Comparison of ENCODE assay signal across 32 cellular contexts in genomic region chr19:39871362-39871761, GRCh38.
"Had no signal": no experiment of that assay in that cellular context is flagged by ENCODE, and none has a peak within 500 bp of the region (broad histone marks: within the 10 kb centered on the region; RNA-seq: fewer than 3 reads in every experiment).

No MANE protein-coding gene starts in this region.

- H3K27me3 Mint-ChIP-seq: activated B cell treated with CpG ODN at 0.5 μM for 24 hours; activated CD4-positive, alpha-beta memory T cell treated with anti-CD3 and anti-CD28 coated beads for 36 hours; activated CD4-positive, alpha-beta T cell treated with anti-CD3 and anti-CD28 coated beads, Interleukin-2, amount 10 ng/mL, durations not matched to agents 24 days and 14 days; activated CD8-positive, alpha-beta T cell treated with anti-CD3 and anti-CD28 coated beads for 36 hours; activated naive CD8-positive, alpha-beta T cell treated with anti-CD3 and anti-CD28 coated beads for 36 hours; activated T-helper 17 cell treated with anti-CD3 and anti-CD28 coated beads, Interleukin-2, amount 50 U/mL, for 72 hours; central memory CD8-positive, alpha-beta T cell had no signal

- H3K27ac Mint-ChIP-seq: activated B cell treated with CpG ODN at 0.5 μM for 24 hours; activated CD4-positive, alpha-beta memory T cell treated with anti-CD3 and anti-CD28 coated beads for 36 hours; activated CD4-positive, alpha-beta T cell treated with anti-CD3 and anti-CD28 coated beads, Interleukin-2, amount 10 ng/mL, durations not matched to agents 24 days and 14 days; activated CD8-positive, alpha-beta T cell treated with anti-CD3 and anti-CD28 coated beads for 36 hours; activated naive CD8-positive, alpha-beta T cell treated with anti-CD3 and anti-CD28 coated beads for 36 hours; activated T-cell treated with anti-CD3 and anti-CD28 coated beads, Interleukin-2, amount 50 U/mL, for 72 hours; activated T-helper 1 cell treated with anti-CD3 and anti-CD28 coated beads, Interleukin-12 subunit alpha, Interleukin-12 subunit beta, Interleukin-2, Interleukin-4 antibody, amounts not matched to agents 30 ng/mL and 10 ng/mL and 1 ng/mL, durations not matched to agents 14 hours and 24 hours and 36 hours; activated T-helper 17 cell treated with anti-CD3 and anti-CD28 coated beads, Interleukin-2, amount 50 U/mL, for 72 hours; T-helper 1 cell treated with Interleukin-12 subunit alpha and Interleukin-12 subunit beta and Interleukin-4 antibody, amounts not matched to agents 30 μg/mL and 1 μg/mL, for 36 hours; T-helper 2 cell treated with Interferon-gamma antibody and Interleukin-4, amounts not matched to agents 5 μg/mL and 100 μg/mL, for 36 hours had no signal

- H3K4me1 Mint-ChIP-seq: activated B cell treated with CpG ODN at 0.5 μM for 24 hours; activated CD4-positive, alpha-beta T cell treated with anti-CD3 and anti-CD28 coated beads, Interleukin-2, amount 10 ng/mL, durations not matched to agents 24 days and 14 days; activated naive CD8-positive, alpha-beta T cell treated with anti-CD3 and anti-CD28 coated beads for 36 hours; activated T-helper 17 cell treated with anti-CD3 and anti-CD28 coated beads, Interleukin-2, amount 50 U/mL, for 72 hours; central memory CD8-positive, alpha-beta T cell had no signal

- DNase-seq: activated B cell treated with CpG ODN at 0.5 μM for 24 hours; activated CD4-positive, alpha-beta memory T cell treated with anti-CD3 and anti-CD28 coated beads for 36 hours; activated CD4-positive, alpha-beta T cell treated with anti-CD3 and anti-CD28 coated beads for 4 hours; activated CD4-positive, alpha-beta T cell treated with anti-CD3 and anti-CD28 coated beads, Interleukin-2, amount 10 ng/mL, durations not matched to agents 24 days and 14 days; activated CD4-positive, alpha-beta T cell treated with anti-CD3 and anti-CD28 coated beads, Interleukin-2, amount 50 U/mL, for 1 hour; activated CD4-positive, alpha-beta T cell treated with anti-CD3 and anti-CD28 coated beads, Interleukin-2, amount 50 U/mL, for 4 hours; activated CD4-positive, CD25-positive, alpha-beta regulatory T cell treated with anti-CD3 and anti-CD28 coated beads, Interleukin-2, amount 50 U/mL, for 72 hours; activated CD8-positive, alpha-beta memory T cell treated with anti-CD3 and anti-CD28 coated beads, Interleukin-2, amount 50 U/mL, for 4 hours; activated CD8-positive, alpha-beta T cell treated with anti-CD3 and anti-CD28 coated beads for 36 hours; activated gamma-delta T cell treated with Interleukin-2 at 50 U/mL for 16 hours; activated naive CD4-positive, alpha-beta T cell treated with anti-CD3 and anti-CD28 coated beads, Interleukin-2, amount 50 U/mL, for 16 hours; activated naive CD4-positive, alpha-beta T cell treated with Interleukin-2 at 50 U/mL for 16 hours; activated naive CD8-positive, alpha-beta T cell treated with anti-CD3 and anti-CD28 coated beads for 36 hours; activated T-cell treated with anti-CD3 and anti-CD28 coated beads for 4 hours; activated T-cell treated with anti-CD3 and anti-CD28 coated beads, Interleukin-2, amount 50 U/mL, for 1 hour; activated T-cell treated with anti-CD3 and anti-CD28 coated beads, Interleukin-2, amount 50 U/mL, for 4 hours; activated T-cell treated with anti-CD3 and anti-CD28 coated beads, Interleukin-2, amount 50 U/mL, for 72 hours; adrenal gland; amniotic stem cell; body of pancreas; brain microvascular endothelial cell; caudate nucleus; cerebellar nuclear complex; T-helper 1 cell; T-helper 2 cell; T-helper 9 cell had no signal

- ATAC-seq: activated CD8-positive, alpha-beta T cell treated with anti-CD3 and anti-CD28 coated beads for 36 hours; activated naive CD4-positive, alpha-beta T cell treated with anti-CD3 and anti-CD28 coated beads, Interleukin-2, amount 50 U/mL, for 72 hours; activated T-cell treated with anti-CD3 and anti-CD28 coated beads, Interleukin-2, amount 50 U/mL, for 4 hours; activated T-cell treated with anti-CD3 and anti-CD28 coated beads, Interleukin-2, amount 50 U/mL, for 72 hours; activated T-helper 17 cell treated with anti-CD3 and anti-CD28 coated beads, Interleukin-2, amount 50 U/mL, for 72 hours; body of pancreas had no signal

- H3K36me3 Mint-ChIP-seq: activated CD4-positive, alpha-beta memory T cell treated with anti-CD3 and anti-CD28 coated beads for 36 hours; activated naive CD4-positive, alpha-beta T cell treated with anti-CD3 and anti-CD28 coated beads, Interleukin-2, amount 50 U/mL, for 72 hours had no signal

- H3K9me3 Mint-ChIP-seq: activated B cell treated with CpG ODN at 0.5 μM for 24 hours; activated CD4-positive, alpha-beta memory T cell treated with anti-CD3 and anti-CD28 coated beads for 36 hours; activated CD4-positive, alpha-beta T cell treated with anti-CD3 and anti-CD28 coated beads, Interleukin-2, amount 10 ng/mL, durations not matched to agents 24 days and 14 days; activated CD8-positive, alpha-beta T cell treated with anti-CD3 and anti-CD28 coated beads for 36 hours; activated naive CD4-positive, alpha-beta T cell treated with anti-CD3 and anti-CD28 coated beads, Interleukin-2, amount 50 U/mL, for 72 hours; activated naive CD8-positive, alpha-beta T cell treated with anti-CD3 and anti-CD28 coated beads for 36 hours; activated T-cell treated with anti-CD3 and anti-CD28 coated beads, Interleukin-2, amount 50 U/mL, for 4 hours; activated T-cell treated with anti-CD3 and anti-CD28 coated beads, Interleukin-2, amount 50 U/mL, for 72 hours; activated T-helper 1 cell treated with anti-CD3 and anti-CD28 coated beads, Interleukin-12 subunit alpha, Interleukin-12 subunit beta, Interleukin-2, Interleukin-4 antibody, amounts not matched to agents 30 ng/mL and 10 ng/mL and 1 ng/mL, durations not matched to agents 14 hours and 24 hours and 36 hours; activated T-helper 17 cell treated with anti-CD3 and anti-CD28 coated beads, Interleukin-2, amount 50 U/mL, for 72 hours; central memory CD8-positive, alpha-beta T cell; T-helper 1 cell treated with Interleukin-12 subunit alpha and Interleukin-12 subunit beta and Interleukin-4 antibody, amounts not matched to agents 30 μg/mL and 1 μg/mL, for 36 hours; T-helper 2 cell treated with Interferon-gamma antibody and Interleukin-4, amounts not matched to agents 5 μg/mL and 100 μg/mL, for 36 hours had no signal

- H3K4me3 Mint-ChIP-seq: activated B cell treated with CpG ODN at 0.5 μM for 24 hours; activated CD4-positive, alpha-beta memory T cell treated with anti-CD3 and anti-CD28 coated beads for 36 hours; activated CD4-positive, alpha-beta T cell treated with anti-CD3 and anti-CD28 coated beads, Interleukin-2, amount 10 ng/mL, durations not matched to agents 24 days and 14 days; activated CD8-positive, alpha-beta T cell treated with anti-CD3 and anti-CD28 coated beads for 36 hours; activated naive CD8-positive, alpha-beta T cell treated with anti-CD3 and anti-CD28 coated beads for 36 hours; activated T-cell treated with anti-CD3 and anti-CD28 coated beads, Interleukin-2, amount 50 U/mL, for 4 hours; activated T-cell treated with anti-CD3 and anti-CD28 coated beads, Interleukin-2, amount 50 U/mL, for 72 hours; activated T-helper 1 cell treated with anti-CD3 and anti-CD28 coated beads, Interleukin-12 subunit alpha, Interleukin-12 subunit beta, Interleukin-2, Interleukin-4 antibody, amounts not matched to agents 30 ng/mL and 10 ng/mL and 1 ng/mL, durations not matched to agents 14 hours and 24 hours and 36 hours; activated T-helper 17 cell treated with anti-CD3 and anti-CD28 coated beads, Interleukin-2, amount 50 U/mL, for 72 hours; central memory CD8-positive, alpha-beta T cell; T-helper 1 cell treated with Interleukin-12 subunit alpha and Interleukin-12 subunit beta and Interleukin-4 antibody, amounts not matched to agents 30 μg/mL and 1 μg/mL, for 36 hours; T-helper 2 cell treated with Interferon-gamma antibody and Interleukin-4, amounts not matched to agents 5 μg/mL and 100 μg/mL, for 36 hours had no signal
